Comparison of ENCODE assay signal across 3 cellular contexts in the genomic region with DNA sequence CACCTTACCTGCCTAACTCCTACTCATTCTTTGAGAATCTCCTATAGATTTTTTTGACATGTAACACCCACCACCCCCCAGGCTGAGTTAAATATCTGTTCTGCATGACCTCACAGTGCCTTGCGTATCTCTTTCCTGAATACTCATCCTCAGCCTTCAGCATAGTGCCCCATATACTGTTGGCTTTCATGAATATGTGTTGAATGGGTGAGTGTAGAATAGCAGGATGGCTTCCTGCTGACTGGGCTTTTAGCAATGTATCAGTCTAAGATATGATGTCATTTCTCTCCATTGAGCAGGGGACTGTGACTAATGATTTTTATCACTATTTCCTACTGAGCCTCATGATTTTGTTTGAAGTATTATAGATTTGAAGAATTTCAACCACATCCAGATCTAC.
A peak's percentile ranks its signal among the peaks of the same experiment; 100 is the strongest.
TF ChIP-seq lines count a peak whose summit lies in the region.

No MANE protein-coding gene starts in this region.

TF ChIP-seq in endothelial cell of umbilical vein, 7 proteins besides CTCF, POLR2A, EP300 and RAD21:
- TF ChIP-seq MYC (IDR thresholded peaks at IDR 0.05; ENCODE audit: low read depth, low read length) (no peak), MAX (IDR thresholded peaks at IDR 0.05; ENCODE audit: insufficient read depth, insufficient read length) (no peak), POLR2AphosphoS5 (IDR thresholded peaks at IDR 0.05; ENCODE audit: insufficient read depth, low read depth, low read length) (peak; percentile 74), GATA2 (IDR thresholded peaks at IDR 0.05; ENCODE audit: insufficient read depth, insufficient read length, low read depth, low read length) (peak; percentile 88), JUN (IDR thresholded peaks at IDR 0.05; ENCODE audit: borderline replicate concordance, insufficient read depth, insufficient read length, low read depth) (peak; percentile 97), FOS (IDR thresholded peaks at IDR 0.05; ENCODE audit: borderline replicate concordance, insufficient read depth, low read length) (peak; percentile 91), EZH2 (IDR thresholded peaks at IDR 0.05; ENCODE audit: borderline replicate concordance, low read depth, low read length, severe bottlenecking) (no peak)

TF ChIP-seq in neural cell, 6 proteins besides CTCF, POLR2A, EP300 and RAD21:
- no peak for TF ChIP-seq TAF1 (IDR thresholded peaks at IDR 0.05; ENCODE audit: low read depth)
- TF ChIP-seq REST (IDR thresholded peaks at IDR 0.05; ENCODE audit: borderline replicate concordance) = no peak
- peak; percentile 41 for TF ChIP-seq POLR2AphosphoS5 (IDR thresholded peaks at IDR 0.05)
- no peak for TF ChIP-seq MXI1 (conservative IDR thresholded peaks at IDR 0.05; ENCODE audit: poor library complexity, severe bottlenecking)
- TF ChIP-seq EZH2 (IDR thresholded peaks at IDR 0.05; ENCODE audit: borderline replicate concordance, insufficient read depth, low read length, poor library complexity, severe bottlenecking) = no peak
- no peak for TF ChIP-seq SMC3 (conservative IDR thresholded peaks at IDR 0.05; ENCODE audit: poor library complexity)
TF ChIP-seq in neural cell: peak in this region for 1.

TF ChIP-seq in GM23338, 12 proteins besides CTCF, POLR2A, EP300 and RAD21:
- no peak for TF ChIP-seq ZNF331 (CRISPR knock-in tag; IDR thresholded peaks at IDR 0.05; ENCODE audit: low read depth)
- no peak for TF ChIP-seq POLR2AphosphoS5 (IDR thresholded peaks at IDR 0.05; ENCODE audit: low read depth)
- TF ChIP-seq CREB1 (CRISPR knock-in tag; IDR thresholded peaks at IDR 0.05; ENCODE audit: low read depth) = no peak
- TF ChIP-seq, protein P1, sequence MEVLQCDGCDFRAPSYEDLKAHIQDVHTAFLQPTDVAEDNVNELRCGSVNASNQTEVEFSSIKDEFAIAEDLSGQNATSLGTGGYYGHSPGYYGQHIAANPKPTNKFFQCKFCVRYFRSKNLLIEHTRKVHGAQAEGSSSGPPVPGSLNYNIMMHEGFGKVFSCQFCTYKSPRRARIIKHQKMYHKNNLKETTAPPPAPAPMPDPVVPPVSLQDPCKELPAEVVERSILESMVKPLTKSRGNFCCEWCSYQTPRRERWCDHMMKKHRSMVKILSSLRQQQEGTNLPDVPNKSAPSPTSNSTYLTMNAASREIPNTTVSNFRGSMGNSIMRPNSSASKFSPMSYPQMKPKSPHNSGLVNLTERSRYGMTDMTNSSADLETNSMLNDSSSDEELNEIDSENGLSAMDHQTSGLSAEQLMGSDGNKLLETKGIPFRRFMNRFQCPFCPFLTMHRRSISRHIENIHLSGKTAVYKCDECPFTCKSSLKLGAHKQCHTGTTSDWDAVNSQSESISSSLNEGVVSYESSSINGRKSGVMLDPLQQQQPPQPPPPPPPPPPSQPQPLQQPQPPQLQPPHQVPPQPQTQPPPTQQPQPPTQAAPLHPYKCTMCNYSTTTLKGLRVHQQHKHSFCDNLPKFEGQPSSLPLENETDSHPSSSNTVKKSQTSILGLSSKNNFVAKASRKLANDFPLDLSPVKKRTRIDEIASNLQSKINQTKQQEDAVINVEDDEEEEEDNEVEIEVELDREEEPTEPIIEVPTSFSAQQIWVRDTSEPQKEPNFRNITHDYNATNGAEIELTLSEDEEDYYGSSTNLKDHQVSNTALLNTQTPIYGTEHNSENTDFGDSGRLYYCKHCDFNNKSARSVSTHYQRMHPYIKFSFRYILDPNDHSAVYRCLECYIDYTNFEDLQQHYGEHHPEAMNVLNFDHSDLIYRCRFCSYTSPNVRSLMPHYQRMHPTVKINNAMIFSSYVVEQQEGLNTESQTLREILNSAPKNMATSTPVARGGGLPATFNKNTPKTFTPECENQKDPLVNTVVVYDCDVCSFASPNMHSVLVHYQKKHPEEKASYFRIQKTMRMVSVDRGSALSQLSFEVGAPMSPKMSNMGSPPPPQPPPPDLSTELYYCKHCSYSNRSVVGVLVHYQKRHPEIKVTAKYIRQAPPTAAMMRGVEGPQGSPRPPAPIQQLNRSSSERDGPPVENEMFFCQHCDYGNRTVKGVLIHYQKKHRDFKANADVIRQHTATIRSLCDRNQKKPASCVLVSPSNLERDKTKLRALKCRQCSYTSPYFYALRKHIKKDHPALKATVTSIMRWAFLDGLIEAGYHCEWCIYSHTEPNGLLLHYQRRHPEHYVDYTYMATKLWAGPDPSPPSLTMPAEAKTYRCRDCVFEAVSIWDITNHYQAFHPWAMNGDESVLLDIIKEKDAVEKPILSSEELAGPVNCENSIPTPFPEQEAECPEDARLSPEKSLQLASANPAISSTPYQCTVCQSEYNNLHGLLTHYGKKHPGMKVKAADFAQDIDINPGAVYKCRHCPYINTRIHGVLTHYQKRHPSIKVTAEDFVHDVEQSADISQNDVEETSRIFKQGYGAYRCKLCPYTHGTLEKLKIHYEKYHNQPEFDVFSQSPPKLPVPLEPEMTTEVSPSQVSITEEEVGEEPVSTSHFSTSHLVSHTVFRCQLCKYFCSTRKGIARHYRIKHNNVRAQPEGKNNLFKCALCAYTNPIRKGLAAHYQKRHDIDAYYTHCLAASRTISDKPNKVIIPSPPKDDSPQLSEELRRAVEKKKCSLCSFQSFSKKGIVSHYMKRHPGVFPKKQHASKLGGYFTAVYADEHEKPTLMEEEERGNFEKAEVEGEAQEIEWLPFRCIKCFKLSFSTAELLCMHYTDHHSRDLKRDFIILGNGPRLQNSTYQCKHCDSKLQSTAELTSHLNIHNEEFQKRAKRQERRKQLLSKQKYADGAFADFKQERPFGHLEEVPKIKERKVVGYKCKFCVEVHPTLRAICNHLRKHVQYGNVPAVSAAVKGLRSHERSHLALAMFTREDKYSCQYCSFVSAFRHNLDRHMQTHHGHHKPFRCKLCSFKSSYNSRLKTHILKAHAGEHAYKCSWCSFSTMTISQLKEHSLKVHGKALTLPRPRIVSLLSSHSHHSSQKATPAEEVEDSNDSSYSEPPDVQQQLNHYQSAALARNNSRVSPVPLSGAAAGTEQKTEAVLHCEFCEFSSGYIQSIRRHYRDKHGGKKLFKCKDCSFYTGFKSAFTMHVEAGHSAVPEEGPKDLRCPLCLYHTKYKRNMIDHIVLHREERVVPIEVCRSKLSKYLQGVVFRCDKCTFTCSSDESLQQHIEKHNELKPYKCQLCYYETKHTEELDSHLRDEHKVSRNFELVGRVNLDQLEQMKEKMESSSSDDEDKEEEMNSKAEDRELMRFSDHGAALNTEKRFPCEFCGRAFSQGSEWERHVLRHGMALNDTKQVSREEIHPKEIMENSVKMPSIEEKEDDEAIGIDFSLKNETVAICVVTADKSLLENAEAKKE (CRISPR knock-in tag; IDR thresholded peaks at IDR 0.05) = no peak
- no peak for TF ChIP-seq ZNF114 (CRISPR knock-in tag; IDR thresholded peaks at IDR 0.05)
- TF ChIP-seq ETS1 (IDR thresholded peaks at IDR 0.05) = no peak
- TF ChIP-seq STAT1 (IDR thresholded peaks at IDR 0.05; ENCODE audit: unreplicated experiment) = no peak
- TF ChIP-seq JUNB (IDR thresholded peaks at IDR 0.05; ENCODE audit: unreplicated experiment) = no peak
- no peak for TF ChIP-seq EZH2 (IDR thresholded peaks at IDR 0.05; ENCODE audit: low read depth, unreplicated experiment)
- TF ChIP-seq NANOG (IDR thresholded peaks at IDR 0.05; ENCODE audit: borderline replicate concordance) = no peak
- no peak for TF ChIP-seq EZH2phosphoT487 (IDR thresholded peaks at IDR 0.05; ENCODE audit: unreplicated experiment)
- no peak for TF ChIP-seq REST (IDR thresholded peaks at IDR 0.05; ENCODE audit: unreplicated experiment)
